In the genomic region with DNA sequence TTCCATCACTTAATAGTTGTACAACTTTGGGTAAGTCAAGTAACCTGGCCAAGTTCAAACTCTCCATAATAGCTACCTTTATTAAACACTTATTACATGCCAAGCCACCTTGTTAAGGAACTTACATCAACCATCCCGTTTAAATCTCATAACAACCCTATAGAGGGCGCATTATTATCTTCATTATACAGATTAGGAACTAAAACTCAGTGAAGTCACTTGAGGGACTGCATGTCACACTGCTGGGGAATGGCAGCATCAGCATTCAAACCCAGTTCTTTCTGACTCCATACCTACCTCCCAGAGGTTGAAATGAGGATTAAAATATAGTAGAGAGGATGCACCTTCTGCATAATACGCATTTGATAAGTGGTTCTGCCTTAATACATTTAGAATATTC, we compare ENCODE assay signal across 9 cellular contexts. TPM values are rescaled to one million over a fixed set of nuclear protein-coding genes. Genes with fewer than 3 reads are reported as not detected.
A peak's percentile ranks its signal among the peaks of the same experiment; 100 is the strongest.
DNase-seq lines count a peak whose midpoint lies in the region; ATAC-seq and TF ChIP-seq lines count a peak whose summit lies in the region.
"Had no signal": no experiment of that assay in that cellular context is flagged by ENCODE, and none has a peak within 500 bp of the region (broad histone marks: within the 10 kb centered on the region; RNA-seq: fewer than 3 reads in every experiment).

No MANE protein-coding gene starts in this region.

- H2AFZ ChIP-seq in mammary epithelial cell (ENCODE audit: low read depth, low read length), result no peak overlapping the region

- ATAC-seq in naive thymus-derived CD4-positive, alpha-beta T cell, result peak; percentile 61
- ATAC-seq in GM18520 (IDR thresholded peaks at IDR 0.05; ENCODE audit: unreplicated experiment), result no peak
- no peak for ATAC-seq in GM18519 (IDR thresholded peaks at IDR 0.05; ENCODE audit: low FRiP score, unreplicated experiment)

- no peaks in the 10 kb centered on the region for H3K79me2 ChIP-seq in mammary epithelial cell (ENCODE audit: insufficient read depth, low read length)

- H3K27me3 ChIP-seq in mammary epithelial cell (ENCODE audit: insufficient read depth, low read length), result no peaks in the 10 kb centered on the region
- no peaks in the 10 kb centered on the region for H3K27me3 ChIP-seq in naive thymus-derived CD4-positive, alpha-beta T cell (ENCODE audit: control insufficient read depth in 2 of 2, insufficient read depth in 2 of 2, low read length in 2 of 2)

- peak overlapping the region; percentile 56 for H3K4me2 ChIP-seq in mammary epithelial cell (ENCODE audit: insufficient read depth, low read depth, low read length)

- H3K9me3 ChIP-seq in mammary epithelial cell (replicated peaks; ENCODE audit: insufficient read depth, low read length), result no peaks in the 10 kb centered on the region
- H3K9me3 ChIP-seq in naive thymus-derived CD4-positive, alpha-beta T cell (ENCODE audit: control insufficient read depth in 2 of 3, low read length in 3 of 3), result no peaks in the 10 kb centered on the region

- no peak overlapping the region for H3K4me3 Mint-ChIP-seq in naive thymus-derived CD4-positive, alpha-beta T cell
- H3K4me3 Mint-ChIP-seq: IgD-negative memory B cell had no signal

- TF ChIP-seq CTCF in NB4 (IDR thresholded peaks at IDR 0.05; ENCODE audit: low read depth, low read length) (peak; percentile 23), mammary epithelial cell (conservative IDR thresholded peaks at IDR 0.05 in 1 of 2, IDR thresholded peaks at IDR 0.05 in 1 of 2; ENCODE audit: extremely low read depth in 1 of 2, insufficient read depth in 1 of 2, low read depth in 1 of 2, low read length in 2 of 2) (peak; percentile 42 to 50)

- H3K4me1 ChIP-seq in mammary epithelial cell (ENCODE audit: insufficient read depth, low read length), result peaks cover 36% of the 10 kb centered on the region
- no peaks in the 10 kb centered on the region for H3K4me1 ChIP-seq in naive thymus-derived CD4-positive, alpha-beta T cell (ENCODE audit: control insufficient read depth in 2 of 2, insufficient read depth in 2 of 2, low read length in 2 of 2)

- H3K9me3 Mint-ChIP-seq in naive thymus-derived CD4-positive, alpha-beta T cell, result no peaks in the 10 kb centered on the region
- H3K9me3 Mint-ChIP-seq: IgD-negative memory B cell had no signal

- no peak overlapping the region for H3K27ac ChIP-seq in mammary epithelial cell (ENCODE audit: insufficient read depth, low read depth, low read length)
- H3K27ac ChIP-seq in naive thymus-derived CD4-positive, alpha-beta T cell (ENCODE audit: low read depth, low read length), result no peak overlapping the region

- BruUV-seq in mammary epithelial cell (replicated peaks; lab: Mats Ljungman, UMichigan), result no TSS peak

- CTCF ChIA-PET in mammary epithelial cell (lab: Charles Lee; ENCODE audit: low non-redundant PET), result no interaction called here
- CTCF ChIA-PET in naive thymus-derived CD4-positive, alpha-beta T cell (lab: Charles Lee), result interaction anchor here (2.7 kb wide), 1 partner anchor 261 kb away, joined by 14 read pairs; no protein-coding TSS in a partner anchor

- peaks cover 0 to 6% (median 0%) of the 10 kb centered on the region in 7 donors for H3K4me1 Mint-ChIP-seq in naive thymus-derived CD4-positive, alpha-beta T cell

- TF ChIP-seq POLR2A in NB4 (IDR thresholded peaks at IDR 0.05; ENCODE audit: extremely low read depth, insufficient read length), result no peak

- no peak overlapping the region for H3K9ac ChIP-seq in mammary epithelial cell (ENCODE audit: insufficient read depth, low read length)

- peak; percentile 50 for DNase-seq in ELR (ENCODE audit: low read depth)
- peak; percentile 43 for DNase-seq in NB4 (ENCODE audit: low read depth)
- DNase-seq in mammary epithelial cell, result peak; percentile 11
- peak in 5 of 9 donors; percentile 20 to 40 (median 30) for DNase-seq in naive thymus-derived CD4-positive, alpha-beta T cell
- DNase-seq in amygdala (lab: John Stamatoyannopoulos, UW), result no peak
- DNase-seq in activated CD8-positive, alpha-beta memory T cell treated with anti-CD3 and anti-CD28 coated beads, Interleukin-2, amount 50 U/mL, for 48 hours, result no peak

- in situ Hi-C loops in mammary epithelial cell (cut with MboI; ENCODE audit: low sequenced_read_pairs in 2 of 2), result no loop called here

- no peaks in the 10 kb centered on the region for H3K36me3 Mint-ChIP-seq in naive thymus-derived CD4-positive, alpha-beta T cell

- no peaks in the 10 kb centered on the region for H3K36me3 ChIP-seq in mammary epithelial cell (ENCODE audit: insufficient read depth, low read length)
- no peaks in the 10 kb centered on the region for H3K36me3 ChIP-seq in naive thymus-derived CD4-positive, alpha-beta T cell (ENCODE audit: control insufficient read depth in 2 of 3, insufficient read depth in 3 of 3, low read length in 3 of 3)

- intact Hi-C loops in mammary epithelial cell (cut with micrococcal nuclease), result loop anchor here (5.0 kb wide), 1 partner anchor 124 kb away; no protein-coding TSS in a partner anchor
- intact Hi-C loops in naive thymus-derived CD4-positive, alpha-beta T cell (cut with micrococcal nuclease), result loop anchor here in 1 of 2 donors (1.0 to 5.0 kb wide), 2 partner anchors 109 to 260 kb away; no protein-coding TSS in a partner anchor

- H3K27ac Mint-ChIP-seq in naive thymus-derived CD4-positive, alpha-beta T cell, result no peak overlapping the region
- H3K27ac Mint-ChIP-seq: IgD-negative memory B cell had no signal

- POLR2A ChIA-PET in naive thymus-derived CD4-positive, alpha-beta T cell (lab: Charles Lee), result no interaction called here

- WGBS in mammary epithelial cell (ENCODE audit: low coverage, missing lambda C conversion rate), result 51% methylated on average over 3 of the region's 3 CpGs

- dilution Hi-C loops in mammary epithelial cell (cut with HindIII; ENCODE audit: low sequenced_read_pairs), result no loop called here

- H3K27me3 Mint-ChIP-seq in naive thymus-derived CD4-positive, alpha-beta T cell, result peaks cover 18 to 72% (median 37%) of the 10 kb centered on the region in 5 donors

- H3K4me3 ChIP-seq in NB4 (ENCODE audit: low read depth, low read length) (no peak overlapping the region), mammary epithelial cell (replicated peaks in 1 of 3; ENCODE audit: insufficient read depth in 1 of 3, low read depth in 2 of 3, low read length in 3 of 3) (no peak overlapping the region)
- H3K4me3 ChIP-seq in naive thymus-derived CD4-positive, alpha-beta T cell (ENCODE audit: low read length), result no peak overlapping the region

- H4K20me1 ChIP-seq in mammary epithelial cell (ENCODE audit: insufficient read depth, low read length), result no peaks in the 10 kb centered on the region

RNA-seq across cellular contexts. Expression of a gene that starts 47.1 kb away (rescaled TPM):
- not detected for total RNA-seq in mammary epithelial cell
- polyA plus RNA-seq in mammary epithelial cell, result not detected
- not detected for polyA minus RNA-seq in mammary epithelial cell
- total RNA-seq in naive thymus-derived CD4-positive, alpha-beta T cell, result under 1 TPM in 1 of 5 experiments, not detected in 4; 0.46 TPM
- not detected for polyA plus RNA-seq in naive thymus-derived CD4-positive, alpha-beta T cell
- polyA plus RNA-seq: IgD-negative memory B cell had no signal

RNA-seq across cellular contexts. Expression of a gene that starts 47.5 kb away (rescaled TPM):
- 1 to 10 TPM in 1 of 2 donors, under 1 TPM in 1; 0.14 to 3.0 TPM for total RNA-seq in mammary epithelial cell
- polyA plus RNA-seq in mammary epithelial cell, result not detected
- not detected for polyA minus RNA-seq in mammary epithelial cell
- 1 to 10 TPM in 1 of 5 experiments, under 1 TPM in 2, not detected in 2; 0.37 to 1.1 (median 0.73) TPM for total RNA-seq in naive thymus-derived CD4-positive, alpha-beta T cell
- under 1 TPM in 1 of 2 donors, not detected in 1; 0.03 TPM for polyA plus RNA-seq in naive thymus-derived CD4-positive, alpha-beta T cell

RNA-seq across cellular contexts. Expression of a gene that starts 57.3 kb away (rescaled TPM):
- total RNA-seq in mammary epithelial cell, result not detected
- not detected for polyA plus RNA-seq in mammary epithelial cell
- polyA minus RNA-seq in mammary epithelial cell, result not detected
- under 1 TPM in 3 of 5 experiments, not detected in 2; 0.05 to 0.19 (median 0.08) TPM for total RNA-seq in naive thymus-derived CD4-positive, alpha-beta T cell
- polyA plus RNA-seq in naive thymus-derived CD4-positive, alpha-beta T cell, result under 1 TPM; 0.08 to 0.46 TPM
- polyA plus RNA-seq: IgD-negative memory B cell had no signal

Comparison
In these comparisons a context has a peak if more than half of its experiments do, and no peak if none do; other contexts are left out.
1. DNase-seq: peak in ELR (single experiment), NB4 (single experiment), mammary epithelial cell (single experiment) and naive thymus-derived CD4-positive, alpha-beta T cell (5 of 9); none in amygdala (0 of 56) and activated CD8-positive, alpha-beta memory T cell treated with anti-CD3 and anti-CD28 coated beads, Interleukin-2, amount 50 U/mL, for 48 hours (single experiment).